Comparison of ENCODE assay signal across 8 cellular contexts in genomic region chr11:7892751-7893356, GRCh38. TPM values are rescaled to one million over a fixed set of nuclear protein-coding genes. Genes with fewer than 3 reads are reported as not detected.
DNase-seq lines count a peak whose midpoint lies in the region; ATAC-seq and TF ChIP-seq lines count a peak whose summit lies in the region.

No MANE protein-coding gene starts in this region.

- no peaks in the 10 kb centered on the region for H3K27me3 ChIP-seq in stomach

- no peak overlapping the region for H3K4me3 ChIP-seq in astrocyte of the spinal cord (ENCODE audit: low read depth, low read length)
- H3K4me3 ChIP-seq in stomach = no peak overlapping the region

- TF ChIP-seq CTCF in astrocyte of the spinal cord (IDR thresholded peaks at IDR 0.05; ENCODE audit: low read depth, low read length) (peak; percentile 66), stomach (IDR thresholded peaks at IDR 0.05) (peak in 5 of 7 experiments; percentile 53 to 80 (median 60))

- WGBS in stomach, 5 donors = 6 to 11% (median 9%) methylated on average over 3 of the region's 3 CpGs

- no peaks in the 10 kb centered on the region for H3K36me3 ChIP-seq in stomach

- in situ Hi-C loops in astrocyte of the spinal cord (cut with HindIII; ENCODE audit: low sequenced_read_pairs) = no loop called here

- TF ChIP-seq POLR2A in stomach (IDR thresholded peaks at IDR 0.05) = no peak

- peak overlapping the region in 2 of 5 donors; percentile 32 to 34 for H3K27ac ChIP-seq in stomach

- no peaks in the 10 kb centered on the region for H3K9me3 ChIP-seq in stomach

- ATAC-seq in GM19324 (IDR thresholded peaks at IDR 0.05; ENCODE audit: low FRiP score, unreplicated experiment) (peak; percentile 57), HG03159 (IDR thresholded peaks at IDR 0.05; ENCODE audit: unreplicated experiment) (peak; percentile 47)

- DNase-seq in DMS53 (lab: John Stamatoyannopoulos, UW) = peak; percentile 85
- DNase-seq in NCI-H446 treated with DMSO at 0.1 percent for 48 hours (lab: John Stamatoyannopoulos, UW) = peak; percentile 38
- peak; percentile 69 for DNase-seq in astrocyte of the spinal cord (ENCODE audit: low read depth, low spot score)
- peak; percentile 75 for DNase-seq in inferior parietal cortex (ENCODE audit: extremely low spot score)
- DNase-seq in stomach = no peak
- DNase-seq in HK-2 (ENCODE audit: unreplicated experiment) = no peak

- intact Hi-C loops in stomach (cut with DNase I; ENCODE audit: low total_unique reads) = loop anchor here (5.0 kb wide), 1 partner anchor 89 kb away; no protein-coding TSS in a partner anchor

- TF ChIP-seq EP300 in stomach (IDR thresholded peaks at IDR 0.05) = no peak

- H3K4me1 ChIP-seq in stomach = peaks cover 0 to 26% (median 9%) of the 10 kb centered on the region in 4 donors

RNA-seq across cellular contexts. Expression of gene OR10A6, which starts 38.2 kb away (rescaled TPM):
- total RNA-seq in stomach = 1 to 10 TPM in 1 of 5 donors, under 1 TPM in 1, not detected in 3; under 0.01 to 9.6 TPM
- polyA plus RNA-seq in stomach = not detected

RNA-seq across cellular contexts. Expression of gene OR10A3, which starts 48.7 kb away (rescaled TPM):
- not detected for total RNA-seq in stomach
- not detected for polyA plus RNA-seq in stomach

Comparison
In these comparisons a context has a peak if more than half of its experiments do, and no peak if none do; other contexts are left out.
1. DNase-seq: peak in DMS53 (single experiment), NCI-H446 treated with DMSO at 0.1 percent for 48 hours (single experiment), astrocyte of the spinal cord (single experiment) and inferior parietal cortex (single experiment); none in stomach (single experiment) and HK-2 (single experiment).